In the genomic region with DNA sequence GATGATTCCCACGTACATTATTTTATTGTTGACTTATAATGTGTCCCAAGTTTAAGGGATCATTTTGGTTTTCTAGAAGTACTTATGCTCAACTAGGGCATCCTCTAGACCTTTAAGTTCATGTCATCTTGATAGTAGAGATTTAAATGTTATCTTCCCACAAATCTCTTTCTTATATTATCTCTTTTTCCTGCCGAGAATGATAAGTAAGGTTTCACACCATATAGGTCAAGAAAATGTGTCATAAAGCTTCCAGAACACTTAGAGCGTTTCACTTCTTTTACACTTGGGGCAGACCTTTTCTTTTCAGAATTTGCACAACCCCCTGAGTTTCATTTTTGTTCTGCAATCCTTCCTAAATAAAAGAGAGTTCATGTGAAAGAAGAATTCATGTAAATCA, we compare ENCODE assay signal across 1 cellular context.
TF ChIP-seq lines count a peak whose summit lies in the region.

No MANE protein-coding gene starts in this region.

TF ChIP-seq in WTC11, 78 proteins besides CTCF, POLR2A, EP300 and RAD21:
- TF ChIP-seq, protein P1, sequence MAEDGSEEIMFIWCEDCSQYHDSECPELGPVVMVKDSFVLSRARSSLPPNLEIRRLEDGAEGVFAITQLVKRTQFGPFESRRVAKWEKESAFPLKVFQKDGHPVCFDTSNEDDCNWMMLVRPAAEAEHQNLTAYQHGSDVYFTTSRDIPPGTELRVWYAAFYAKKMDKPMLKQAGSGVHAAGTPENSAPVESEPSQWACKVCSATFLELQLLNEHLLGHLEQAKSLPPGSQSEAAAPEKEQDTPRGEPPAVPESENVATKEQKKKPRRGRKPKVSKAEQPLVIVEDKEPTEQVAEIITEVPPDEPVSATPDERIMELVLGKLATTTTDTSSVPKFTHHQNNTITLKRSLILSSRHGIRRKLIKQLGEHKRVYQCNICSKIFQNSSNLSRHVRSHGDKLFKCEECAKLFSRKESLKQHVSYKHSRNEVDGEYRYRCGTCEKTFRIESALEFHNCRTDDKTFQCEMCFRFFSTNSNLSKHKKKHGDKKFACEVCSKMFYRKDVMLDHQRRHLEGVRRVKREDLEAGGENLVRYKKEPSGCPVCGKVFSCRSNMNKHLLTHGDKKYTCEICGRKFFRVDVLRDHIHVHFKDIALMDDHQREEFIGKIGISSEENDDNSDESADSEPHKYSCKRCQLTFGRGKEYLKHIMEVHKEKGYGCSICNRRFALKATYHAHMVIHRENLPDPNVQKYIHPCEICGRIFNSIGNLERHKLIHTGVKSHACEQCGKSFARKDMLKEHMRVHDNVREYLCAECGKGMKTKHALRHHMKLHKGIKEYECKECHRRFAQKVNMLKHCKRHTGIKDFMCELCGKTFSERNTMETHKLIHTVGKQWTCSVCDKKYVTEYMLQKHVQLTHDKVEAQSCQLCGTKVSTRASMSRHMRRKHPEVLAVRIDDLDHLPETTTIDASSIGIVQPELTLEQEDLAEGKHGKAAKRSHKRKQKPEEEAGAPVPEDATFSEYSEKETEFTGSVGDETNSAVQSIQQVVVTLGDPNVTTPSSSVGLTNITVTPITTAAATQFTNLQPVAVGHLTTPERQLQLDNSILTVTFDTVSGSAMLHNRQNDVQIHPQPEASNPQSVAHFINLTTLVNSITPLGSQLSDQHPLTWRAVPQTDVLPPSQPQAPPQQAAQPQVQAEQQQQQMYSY (CRISPR knock-in tag; IDR thresholded peaks at IDR 0.05) = no peak
- TF ChIP-seq ZNF423 (CRISPR knock-in tag; IDR thresholded peaks at IDR 0.05) = no peak
- no peak for TF ChIP-seq IRF2 (CRISPR knock-in tag; IDR thresholded peaks at IDR 0.05; ENCODE audit: borderline replicate concordance, low read depth)
- TF ChIP-seq, protein P2, sequence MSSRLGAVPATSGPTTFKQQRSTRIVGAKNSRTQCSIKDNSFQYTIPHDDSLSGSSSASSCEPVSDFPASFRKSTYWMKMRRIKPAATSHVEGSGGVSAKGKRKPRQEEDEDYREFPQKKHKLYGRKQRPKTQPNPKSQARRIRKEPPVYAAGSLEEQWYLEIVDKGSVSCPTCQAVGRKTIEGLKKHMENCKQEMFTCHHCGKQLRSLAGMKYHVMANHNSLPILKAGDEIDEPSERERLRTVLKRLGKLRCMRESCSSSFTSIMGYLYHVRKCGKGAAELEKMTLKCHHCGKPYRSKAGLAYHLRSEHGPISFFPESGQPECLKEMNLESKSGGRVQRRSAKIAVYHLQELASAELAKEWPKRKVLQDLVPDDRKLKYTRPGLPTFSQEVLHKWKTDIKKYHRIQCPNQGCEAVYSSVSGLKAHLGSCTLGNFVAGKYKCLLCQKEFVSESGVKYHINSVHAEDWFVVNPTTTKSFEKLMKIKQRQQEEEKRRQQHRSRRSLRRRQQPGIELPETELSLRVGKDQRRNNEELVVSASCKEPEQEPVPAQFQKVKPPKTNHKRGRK (CRISPR knock-in tag; IDR thresholded peaks at IDR 0.05; ENCODE audit: borderline replicate concordance) = no peak
- TF ChIP-seq TP53 (CRISPR knock-in tag; IDR thresholded peaks at IDR 0.05) = no peak
- TF ChIP-seq, protein P3, sequence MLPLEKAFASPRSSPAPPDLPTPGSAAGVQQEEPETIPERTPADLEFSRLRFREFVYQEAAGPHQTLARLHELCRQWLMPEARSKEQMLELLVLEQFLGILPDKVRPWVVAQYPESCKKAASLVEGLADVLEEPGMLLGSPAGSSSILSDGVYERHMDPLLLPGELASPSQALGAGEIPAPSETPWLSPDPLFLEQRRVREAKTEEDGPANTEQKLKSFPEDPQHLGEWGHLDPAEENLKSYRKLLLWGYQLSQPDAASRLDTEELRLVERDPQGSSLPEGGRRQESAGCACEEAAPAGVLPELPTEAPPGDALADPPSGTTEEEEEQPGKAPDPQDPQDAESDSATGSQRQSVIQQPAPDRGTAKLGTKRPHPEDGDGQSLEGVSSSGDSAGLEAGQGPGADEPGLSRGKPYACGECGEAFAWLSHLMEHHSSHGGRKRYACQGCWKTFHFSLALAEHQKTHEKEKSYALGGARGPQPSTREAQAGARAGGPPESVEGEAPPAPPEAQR (CRISPR knock-in tag; IDR thresholded peaks at IDR 0.05) = no peak
- no peak for TF ChIP-seq OVOL2 (CRISPR knock-in tag; IDR thresholded peaks at IDR 0.05; ENCODE audit: borderline replicate concordance)
- TF ChIP-seq, protein P4, sequence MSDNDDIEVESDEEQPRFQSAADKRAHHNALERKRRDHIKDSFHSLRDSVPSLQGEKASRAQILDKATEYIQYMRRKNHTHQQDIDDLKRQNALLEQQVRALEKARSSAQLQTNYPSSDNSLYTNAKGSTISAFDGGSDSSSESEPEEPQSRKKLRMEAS (CRISPR knock-in tag; IDR thresholded peaks at IDR 0.05) = no peak
TF ChIP-seq in WTC11: peak in this region for 0.
